In the genomic region with DNA sequence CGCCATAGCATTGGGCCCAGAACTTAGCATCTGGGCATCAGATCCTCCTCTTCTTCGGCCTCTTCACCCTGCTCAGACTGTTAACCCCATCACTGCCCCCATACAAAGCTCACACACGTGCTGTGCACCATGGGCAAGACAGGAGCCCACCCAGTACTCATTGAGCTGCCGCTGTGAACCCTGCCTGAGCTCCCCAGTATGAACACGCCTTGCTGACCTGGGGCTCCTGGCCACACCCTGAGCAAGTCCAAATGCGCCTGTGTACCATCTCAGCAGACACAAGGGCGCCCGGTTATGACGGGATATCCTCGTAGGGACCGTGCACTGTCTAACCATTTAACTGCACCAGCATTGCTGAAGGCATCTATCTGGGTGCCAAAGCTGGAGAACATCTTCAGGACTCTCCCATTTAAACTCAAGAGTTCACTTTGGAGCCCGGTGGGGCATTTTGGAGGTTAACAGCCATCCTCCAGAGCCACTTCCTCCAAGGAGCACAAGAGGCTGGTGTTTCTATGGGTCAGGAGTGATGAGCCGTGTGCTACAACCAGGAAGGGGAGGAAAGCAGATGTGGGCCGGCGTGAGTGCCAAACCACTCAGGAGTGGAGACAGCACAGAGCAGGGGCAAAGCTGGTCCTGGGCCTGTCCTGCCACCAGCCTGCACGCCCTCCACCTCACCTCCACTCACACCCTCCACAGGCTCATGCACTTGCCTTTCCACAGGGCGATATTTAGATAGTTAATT, we compare ENCODE assay signal across 20 cellular contexts. TPM values are rescaled to one million over a fixed set of nuclear protein-coding genes. Genes with fewer than 3 reads are reported as not detected.
"Had no signal": no experiment of that assay in that cellular context is flagged by ENCODE, and none has a peak within 500 bp of the region (broad histone marks: within the 10 kb centered on the region; RNA-seq: fewer than 3 reads in every experiment).

No MANE protein-coding gene starts in this region.

- DNase-seq: activated CD4-positive, alpha-beta T cell treated with anti-CD3 and anti-CD28 coated beads for 48 hours; activated effector memory CD4-positive, alpha-beta T cell treated with Interleukin-2 at 50 U/mL for 16 hours; activated T-cell treated with anti-CD3 and anti-CD28 coated beads, Interleukin-2, amount 50 U/mL, for 24 hours; amygdala; brain microvascular endothelial cell; foreskin melanocyte; left ventricle myocardium inferior; mesenchymal stem cell; nephron progenitor cell; stimulated activated CD4-positive, alpha-beta T cell treated with anti-CD3 and anti-CD28 coated beads, Interleukin-15, amount 100 ng/mL, for 24 hours; stimulated activated CD4-positive, alpha-beta T cell treated with anti-CD3 and anti-CD28 coated beads, Interleukin-4, amount 100 ng/mL, for 24 hours; stimulated activated naive CD8-positive, alpha-beta T cell treated with anti-CD3 and anti-CD28 coated beads, Interleukin-15, amount 100 ng/mL, for 72 hours; T-helper 1 cell had no signal

- H3K4me1 ChIP-seq: heart left ventricle, left ventricle myocardium inferior had no signal

- H3K27ac Mint-ChIP-seq: activated naive CD8-positive, alpha-beta T cell; activated T-cell treated with anti-CD3 and anti-CD28 coated beads, Interleukin-2, amount 50 U/mL, for 24 hours; nephron progenitor cell; stimulated activated naive CD8-positive, alpha-beta T cell treated with anti-CD3 and anti-CD28 coated beads, Interleukin-15, amount 100 ng/mL, for 72 hours; WTC11 had no signal

- H3K4me3 Mint-ChIP-seq: activated naive CD8-positive, alpha-beta T cell; activated T-cell treated with anti-CD3 and anti-CD28 coated beads, Interleukin-2, amount 50 U/mL, for 24 hours; nephron progenitor cell; stimulated activated naive CD8-positive, alpha-beta T cell treated with anti-CD3 and anti-CD28 coated beads, Interleukin-15, amount 100 ng/mL, for 72 hours; WTC11 had no signal

- H3K27me3 ChIP-seq: brain microvascular endothelial cell had no signal

- H3K4me3 ChIP-seq: heart left ventricle, left ventricle myocardium inferior, SK-N-MC had no signal

- H3K27ac ChIP-seq: brain microvascular endothelial cell, heart left ventricle, left ventricle myocardium inferior, SK-N-MC had no signal

- ATAC-seq: heart left ventricle; stimulated activated naive CD8-positive, alpha-beta T cell treated with anti-CD3 and anti-CD28 coated beads, Interleukin-15, amount 100 ng/mL, for 72 hours; WTC11 had no signal

- H3K4me1 Mint-ChIP-seq: nephron progenitor cell; stimulated activated naive CD8-positive, alpha-beta T cell treated with anti-CD3 and anti-CD28 coated beads, Interleukin-15, amount 100 ng/mL, for 72 hours had no signal

- H3K36me3 ChIP-seq: brain microvascular endothelial cell, heart left ventricle, left ventricle myocardium inferior had no signal

- H3K36me3 Mint-ChIP-seq: activated naive CD8-positive, alpha-beta T cell had no signal

- H3K27me3 Mint-ChIP-seq: activated T-cell treated with anti-CD3 and anti-CD28 coated beads, Interleukin-2, amount 50 U/mL, for 24 hours had no signal

RNA-seq across cellular contexts. Expression of a gene that starts 12.1 kb away (rescaled TPM):
- total RNA-seq: chondrocyte, heart left ventricle, left ventricle myocardium inferior, osteoblast, WTC11 had no signal
- polyA plus RNA-seq: heart left ventricle, thymus had no signal
